In the genomic region with DNA sequence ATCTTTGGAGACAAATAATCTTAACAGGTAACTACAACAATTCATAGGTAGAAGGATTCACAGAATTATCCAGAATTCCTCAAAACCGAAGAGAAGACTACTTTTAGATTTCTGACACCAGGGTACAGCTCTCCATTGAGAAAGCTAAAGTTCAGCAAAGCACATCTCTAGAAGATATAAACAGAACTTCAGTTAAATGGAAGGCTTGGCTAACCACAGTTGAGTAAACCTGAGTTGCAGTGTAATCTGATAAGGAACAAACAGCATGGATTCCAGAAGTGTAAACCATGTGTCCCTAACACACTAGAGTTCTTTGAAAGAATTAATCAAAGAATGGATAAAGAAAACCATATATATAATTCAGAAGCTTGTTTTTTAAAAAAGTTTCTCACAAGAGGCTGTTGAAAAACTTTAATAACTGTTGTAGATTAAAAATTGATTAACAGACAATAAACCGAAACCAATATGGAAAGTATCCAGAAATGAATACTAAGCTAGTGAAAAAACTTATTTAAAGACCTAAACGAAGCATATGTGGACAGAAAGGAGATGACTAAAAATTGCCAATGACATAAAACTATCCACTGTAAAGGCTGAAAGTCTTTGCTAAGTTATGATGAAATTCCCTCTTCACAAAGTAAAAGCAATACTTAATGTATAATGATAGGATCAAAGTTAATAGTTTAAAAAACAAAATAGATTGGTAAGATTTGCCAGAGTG, we compare ENCODE assay signal across 1 cellular context.
TF ChIP-seq lines count a peak whose summit lies in the region.

No MANE protein-coding gene starts in this region.

TF ChIP-seq in K562, 482 proteins besides CTCF, POLR2A, EP300 and RAD21 (continued from another document and continues in another):
- TF ChIP-seq CLOCK (CRISPR knock-in tag; IDR thresholded peaks at IDR 0.05; ENCODE audit: borderline replicate concordance): no peak
- TF ChIP-seq FOXP1 (CRISPR knock-in tag; IDR thresholded peaks at IDR 0.05): no peak
- TF ChIP-seq SIN3B (IDR thresholded peaks at IDR 0.05; ENCODE audit: low read depth): no peak
- TF ChIP-seq KLF1 (tag; IDR thresholded peaks at IDR 0.05): no peak
- peak; percentile 21; the same call in 1 of the 2 replicates for TF ChIP-seq ZNF589 (CRISPR knock-in tag; IDR thresholded peaks at IDR 0.05; ENCODE audit: low read depth)
- TF ChIP-seq MECOM (CRISPR knock-in tag; IDR thresholded peaks at IDR 0.05): no peak
- no peak for TF ChIP-seq NR2C1 (IDR thresholded peaks at IDR 0.05)
- TF ChIP-seq NR2C1 (tag; IDR thresholded peaks at IDR 0.05): no peak
- no peak for TF ChIP-seq CREB3 (tag; conservative IDR thresholded peaks at IDR 0.05; ENCODE audit: low read depth)
- no peak for TF ChIP-seq SRSF3 (IDR thresholded peaks at IDR 0.05; ENCODE audit: insufficient read depth, low read length)
- TF ChIP-seq RUNX1 (IDR thresholded peaks at IDR 0.05; ENCODE audit: low read depth): no peak
- no peak for TF ChIP-seq KHSRP (IDR thresholded peaks at IDR 0.05)
- TF ChIP-seq ZNF347 (CRISPR knock-in tag; IDR thresholded peaks at IDR 0.05; ENCODE audit: low read depth): no peak
- TF ChIP-seq ELF1 (tag; IDR thresholded peaks at IDR 0.05): peak; percentile 51
- TF ChIP-seq RNF2 (IDR thresholded peaks at IDR 0.05): no peak
- no peak for TF ChIP-seq ZNF561 (CRISPR knock-in tag; conservative IDR thresholded peaks at IDR 0.05)
- TF ChIP-seq ZFX (CRISPR knock-in tag; IDR thresholded peaks at IDR 0.05): no peak
- no peak for TF ChIP-seq ZNF165 (CRISPR knock-in tag; IDR thresholded peaks at IDR 0.05; ENCODE audit: borderline replicate concordance)
- TF ChIP-seq RBM39 (optimal IDR thresholded peaks at IDR 0.05; ENCODE audit: low read depth, low read length): no peak
- no peak for TF ChIP-seq BRCA1 (IDR thresholded peaks at IDR 0.05)
- TF ChIP-seq BRCA1 (CRISPR knock-in tag; IDR thresholded peaks at IDR 0.05): no peak
- TF ChIP-seq HDAC2 (IDR thresholded peaks at IDR 0.05): peak; percentile 23; the same call in 1 of the 2 replicates
- no peak for TF ChIP-seq YBX1 (IDR thresholded peaks at IDR 0.05)
- no peak for TF ChIP-seq KDM4B (IDR thresholded peaks at IDR 0.05; ENCODE audit: borderline replicate concordance in 2 of 2, low read depth in 1 of 2)
- no peak for TF ChIP-seq ZNF431 (CRISPR knock-in tag; IDR thresholded peaks at IDR 0.05)
- TF ChIP-seq HINFP (tag; conservative IDR thresholded peaks at IDR 0.05; ENCODE audit: low read depth): no peak
- no peak for TF ChIP-seq ZFP1 (CRISPR knock-in tag; IDR thresholded peaks at IDR 0.05)
- no peak for TF ChIP-seq RHOXF2B (CRISPR knock-in tag; conservative IDR thresholded peaks at IDR 0.05)
- no peak for TF ChIP-seq FOXA1 (IDR thresholded peaks at IDR 0.05; ENCODE audit: borderline replicate concordance)
- no peak for TF ChIP-seq GATAD2A (IDR thresholded peaks at IDR 0.05)
- TF ChIP-seq STAT5B (CRISPR knock-in tag; IDR thresholded peaks at IDR 0.05): no peak
- TF ChIP-seq SAFB2 (IDR thresholded peaks at IDR 0.05; ENCODE audit: borderline replicate concordance, low read depth, low read length, severe bottlenecking): no peak
- no peak for TF ChIP-seq MYBL2 (IDR thresholded peaks at IDR 0.05; ENCODE audit: low read depth)
- TF ChIP-seq MYBL2 (CRISPR knock-in tag; IDR thresholded peaks at IDR 0.05; ENCODE audit: borderline replicate concordance): no peak
- TF ChIP-seq MYC (IDR thresholded peaks at IDR 0.05; ENCODE audit: low read depth, low read length): peak; percentile 85
- no peak for TF ChIP-seq MYC (CRISPR knock-in tag; IDR thresholded peaks at IDR 0.05; ENCODE audit: borderline replicate concordance, low read depth)
- TF ChIP-seq MAFK (IDR thresholded peaks at IDR 0.05; ENCODE audit: low read length): no peak
- TF ChIP-seq PRPF4 (IDR thresholded peaks at IDR 0.05; ENCODE audit: insufficient read depth, low read depth, low read length, poor library complexity, severe bottlenecking): no peak
- TF ChIP-seq ZSCAN32 (CRISPR knock-in tag; IDR thresholded peaks at IDR 0.05): no peak
- TF ChIP-seq HDAC3 (IDR thresholded peaks at IDR 0.05; ENCODE audit: borderline replicate concordance, partially characterized antibody): no peak
- TF ChIP-seq MTA2 (IDR thresholded peaks at IDR 0.05; ENCODE audit: low read depth): no peak
- peak in 1 of 2 experiments; percentile 35; a peak in 1 of 4 replicates for TF ChIP-seq FOXK2 (conservative IDR thresholded peaks at IDR 0.05 in 1 of 2, IDR thresholded peaks at IDR 0.05 in 1 of 2; ENCODE audit: low read depth in 2 of 2)
- TF ChIP-seq SOX6 (IDR thresholded peaks at IDR 0.05): peak; percentile 50; the same call in 1 of the 2 replicates
- TF ChIP-seq SMARCA5 (IDR thresholded peaks at IDR 0.05): 0 out of 2 replicates have a peak, but pooled peaks have one; percentile 17
- TF ChIP-seq, protein P1, sequence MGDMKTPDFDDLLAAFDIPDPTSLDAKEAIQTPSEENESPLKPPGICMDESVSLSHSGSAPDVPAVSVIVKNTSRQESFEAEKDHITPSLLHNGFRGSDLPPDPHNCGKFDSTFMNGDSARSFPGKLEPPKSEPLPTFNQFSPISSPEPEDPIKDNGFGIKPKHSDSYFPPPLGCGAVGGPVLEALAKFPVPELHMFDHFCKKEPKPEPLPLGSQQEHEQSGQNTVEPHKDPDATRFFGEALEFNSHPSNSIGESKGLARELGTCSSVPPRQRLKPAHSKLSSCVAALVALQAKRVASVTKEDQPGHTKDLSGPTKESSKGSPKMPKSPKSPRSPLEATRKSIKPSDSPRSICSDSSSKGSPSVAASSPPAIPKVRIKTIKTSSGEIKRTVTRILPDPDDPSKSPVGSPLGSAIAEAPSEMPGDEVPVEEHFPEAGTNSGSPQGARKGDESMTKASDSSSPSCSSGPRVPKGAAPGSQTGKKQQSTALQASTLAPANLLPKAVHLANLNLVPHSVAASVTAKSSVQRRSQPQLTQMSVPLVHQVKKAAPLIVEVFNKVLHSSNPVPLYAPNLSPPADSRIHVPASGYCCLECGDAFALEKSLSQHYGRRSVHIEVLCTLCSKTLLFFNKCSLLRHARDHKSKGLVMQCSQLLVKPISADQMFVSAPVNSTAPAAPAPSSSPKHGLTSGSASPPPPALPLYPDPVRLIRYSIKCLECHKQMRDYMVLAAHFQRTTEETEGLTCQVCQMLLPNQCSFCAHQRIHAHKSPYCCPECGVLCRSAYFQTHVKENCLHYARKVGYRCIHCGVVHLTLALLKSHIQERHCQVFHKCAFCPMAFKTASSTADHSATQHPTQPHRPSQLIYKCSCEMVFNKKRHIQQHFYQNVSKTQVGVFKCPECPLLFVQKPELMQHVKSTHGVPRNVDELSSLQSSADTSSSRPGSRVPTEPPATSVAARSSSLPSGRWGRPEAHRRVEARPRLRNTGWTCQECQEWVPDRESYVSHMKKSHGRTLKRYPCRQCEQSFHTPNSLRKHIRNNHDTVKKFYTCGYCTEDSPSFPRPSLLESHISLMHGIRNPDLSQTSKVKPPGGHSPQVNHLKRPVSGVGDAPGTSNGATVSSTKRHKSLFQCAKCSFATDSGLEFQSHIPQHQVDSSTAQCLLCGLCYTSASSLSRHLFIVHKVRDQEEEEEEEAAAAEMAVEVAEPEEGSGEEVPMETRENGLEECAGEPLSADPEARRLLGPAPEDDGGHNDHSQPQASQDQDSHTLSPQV (IDR thresholded peaks at IDR 0.05): peak; percentile 77
- TF ChIP-seq, protein P2, sequence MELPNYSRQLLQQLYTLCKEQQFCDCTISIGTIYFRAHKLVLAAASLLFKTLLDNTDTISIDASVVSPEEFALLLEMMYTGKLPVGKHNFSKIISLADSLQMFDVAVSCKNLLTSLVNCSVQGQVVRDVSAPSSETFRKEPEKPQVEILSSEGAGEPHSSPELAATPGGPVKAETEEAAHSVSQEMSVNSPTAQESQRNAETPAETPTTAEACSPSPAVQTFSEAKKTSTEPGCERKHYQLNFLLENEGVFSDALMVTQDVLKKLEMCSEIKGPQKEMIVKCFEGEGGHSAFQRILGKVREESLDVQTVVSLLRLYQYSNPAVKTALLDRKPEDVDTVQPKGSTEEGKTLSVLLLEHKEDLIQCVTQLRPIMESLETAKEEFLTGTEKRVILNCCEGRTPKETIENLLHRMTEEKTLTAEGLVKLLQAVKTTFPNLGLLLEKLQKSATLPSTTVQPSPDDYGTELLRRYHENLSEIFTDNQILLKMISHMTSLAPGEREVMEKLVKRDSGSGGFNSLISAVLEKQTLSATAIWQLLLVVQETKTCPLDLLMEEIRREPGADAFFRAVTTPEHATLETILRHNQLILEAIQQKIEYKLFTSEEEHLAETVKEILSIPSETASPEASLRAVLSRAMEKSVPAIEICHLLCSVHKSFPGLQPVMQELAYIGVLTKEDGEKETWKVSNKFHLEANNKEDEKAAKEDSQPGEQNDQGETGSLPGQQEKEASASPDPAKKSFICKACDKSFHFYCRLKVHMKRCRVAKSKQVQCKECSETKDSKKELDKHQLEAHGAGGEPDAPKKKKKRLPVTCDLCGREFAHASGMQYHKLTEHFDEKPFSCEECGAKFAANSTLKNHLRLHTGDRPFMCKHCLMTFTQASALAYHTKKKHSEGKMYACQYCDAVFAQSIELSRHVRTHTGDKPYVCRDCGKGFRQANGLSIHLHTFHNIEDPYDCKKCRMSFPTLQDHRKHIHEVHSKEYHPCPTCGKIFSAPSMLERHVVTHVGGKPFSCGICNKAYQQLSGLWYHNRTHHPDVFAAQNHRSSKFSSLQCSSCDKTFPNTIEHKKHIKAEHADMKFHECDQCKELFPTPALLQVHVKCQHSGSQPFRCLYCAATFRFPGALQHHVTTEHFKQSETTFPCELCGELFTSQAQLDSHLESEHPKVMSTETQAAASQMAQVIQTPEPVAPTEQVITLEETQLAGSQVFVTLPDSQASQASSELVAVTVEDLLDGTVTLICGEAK (IDR thresholded peaks at IDR 0.05): no peak
- TF ChIP-seq, protein P2 (CRISPR knock-in tag; IDR thresholded peaks at IDR 0.05): no peak
- TF ChIP-seq ILF3 (IDR thresholded peaks at IDR 0.05; ENCODE audit: borderline replicate concordance): no peak
- TF ChIP-seq ZNF316 (IDR thresholded peaks at IDR 0.05): no peak
- no peak for TF ChIP-seq RB1 (IDR thresholded peaks at IDR 0.05; ENCODE audit: low read depth)
- TF ChIP-seq ZC3H8 (IDR thresholded peaks at IDR 0.05): no peak
